1 cellular context compared by ENCODE assay signal in genomic region chr20:17827759-17828559, GRCh38.
TF ChIP-seq lines count a peak whose summit lies in the region.

No MANE protein-coding gene starts in this region.

TF ChIP-seq in HepG2, 621 proteins besides CTCF, POLR2A, EP300 and RAD21 (continued from another document and continues in another):
- TF ChIP-seq ZSCAN5A (CRISPR knock-in tag; IDR thresholded peaks at IDR 0.05; ENCODE audit: borderline replicate concordance) (no peak), DNMT1 (CRISPR knock-in tag; IDR thresholded peaks at IDR 0.05) (no peak), REL (CRISPR knock-in tag; conservative IDR thresholded peaks at IDR 0.05) (no peak), ZNF543 (CRISPR knock-in tag; IDR thresholded peaks at IDR 0.05) (no peak), NFKBIZ (CRISPR knock-in tag; IDR thresholded peaks at IDR 0.05) (no peak), MTA3 (CRISPR knock-in tag; IDR thresholded peaks at IDR 0.05) (no peak), NCOR1 (IDR thresholded peaks at IDR 0.05; ENCODE audit: borderline replicate concordance, low read length) (peak; percentile 77; the same call in 1 of the 2 replicates), HMG20A (CRISPR knock-in tag; IDR thresholded peaks at IDR 0.05; ENCODE audit: borderline replicate concordance) (peak; percentile 54; the same call in 1 of the 2 replicates), NRL (CRISPR knock-in tag; IDR thresholded peaks at IDR 0.05; ENCODE audit: borderline replicate concordance) (no peak), TBL1XR1 (IDR thresholded peaks at IDR 0.05; ENCODE audit: borderline replicate concordance, low read length, partially characterized antibody) (peak; percentile 73), KDM2A (CRISPR knock-in tag; IDR thresholded peaks at IDR 0.05; ENCODE audit: borderline replicate concordance, low read depth) (peak; percentile 68), RBFOX2 (IDR thresholded peaks at IDR 0.05; ENCODE audit: low read depth, low read length) (no peak), TOPORS (CRISPR knock-in tag; IDR thresholded peaks at IDR 0.05) (no peak), ZNF770 (CRISPR knock-in tag; IDR thresholded peaks at IDR 0.05) (no peak), LCORL (IDR thresholded peaks at IDR 0.05) (peak; percentile 56; the same call in 1 of the 2 replicates), LCORL (CRISPR knock-in tag; IDR thresholded peaks at IDR 0.05) (peak; percentile 89), ELF3 (CRISPR knock-in tag; IDR thresholded peaks at IDR 0.05) (peak; percentile 36; the same call in 1 of the 2 replicates), NFATC3 (CRISPR knock-in tag; IDR thresholded peaks at IDR 0.05) (no peak), ZNF570 (CRISPR knock-in tag; IDR thresholded peaks at IDR 0.05; ENCODE audit: borderline replicate concordance) (no peak), RARG (CRISPR knock-in tag; IDR thresholded peaks at IDR 0.05; ENCODE audit: low read depth) (no peak), PAF1 (CRISPR knock-in tag; IDR thresholded peaks at IDR 0.05) (no peak), ZNF574 (CRISPR knock-in tag; IDR thresholded peaks at IDR 0.05) (peak; percentile 55; the same call in 1 of the 2 replicates), ZNF296 (CRISPR knock-in tag; conservative IDR thresholded peaks at IDR 0.05) (peak; percentile 51; the same call in 1 of the 2 replicates), ZNF713 (CRISPR knock-in tag; IDR thresholded peaks at IDR 0.05) (no peak), DR1 (CRISPR knock-in tag; IDR thresholded peaks at IDR 0.05) (no peak), ATF3 (CRISPR knock-in tag; IDR thresholded peaks at IDR 0.05) (no peak), SALL1 (CRISPR knock-in tag; IDR thresholded peaks at IDR 0.05) (peak; percentile 63; the same call in 1 of the 2 replicates), ZBTB7A (CRISPR knock-in tag; IDR thresholded peaks at IDR 0.05) (no peak), PHB2 (IDR thresholded peaks at IDR 0.05; ENCODE audit: partially characterized antibody) (no peak), ZNF282 (IDR thresholded peaks at IDR 0.05; ENCODE audit: partially characterized antibody) (no peak), PAX8 (CRISPR knock-in tag; IDR thresholded peaks at IDR 0.05; ENCODE audit: borderline replicate concordance) (no peak), KLF9 (CRISPR knock-in tag; IDR thresholded peaks at IDR 0.05; ENCODE audit: low read depth) (no peak), ARNT2 (CRISPR knock-in tag; IDR thresholded peaks at IDR 0.05; ENCODE audit: low read depth) (no peak), ARID4A (CRISPR knock-in tag; IDR thresholded peaks at IDR 0.05; ENCODE audit: borderline replicate concordance) (peak; percentile 35; the same call in 1 of the 2 replicates), ZNF772 (CRISPR knock-in tag; IDR thresholded peaks at IDR 0.05) (no peak), ZNF180 (CRISPR knock-in tag; IDR thresholded peaks at IDR 0.05; ENCODE audit: borderline replicate concordance, low read depth) (peak; percentile 73; the same call in 1 of the 2 replicates), MAFG (CRISPR knock-in tag; IDR thresholded peaks at IDR 0.05) (no peak), THAP11 (CRISPR knock-in tag; IDR thresholded peaks at IDR 0.05) (peak; percentile 42; the same call in 1 of the 2 replicates), SMAD1 (CRISPR knock-in tag; IDR thresholded peaks at IDR 0.05; ENCODE audit: borderline replicate concordance, low read depth) (no peak), KLF15 (CRISPR knock-in tag; IDR thresholded peaks at IDR 0.05; ENCODE audit: borderline replicate concordance) (no peak), KDM5A (IDR thresholded peaks at IDR 0.05; ENCODE audit: borderline replicate concordance, low read length) (no peak)
- TF ChIP-seq, protein P1, sequence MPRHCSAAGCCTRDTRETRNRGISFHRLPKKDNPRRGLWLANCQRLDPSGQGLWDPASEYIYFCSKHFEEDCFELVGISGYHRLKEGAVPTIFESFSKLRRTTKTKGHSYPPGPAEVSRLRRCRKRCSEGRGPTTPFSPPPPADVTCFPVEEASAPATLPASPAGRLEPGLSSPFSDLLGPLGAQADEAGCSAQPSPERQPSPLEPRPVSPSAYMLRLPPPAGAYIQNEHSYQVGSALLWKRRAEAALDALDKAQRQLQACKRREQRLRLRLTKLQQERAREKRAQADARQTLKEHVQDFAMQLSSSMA (CRISPR knock-in tag; IDR thresholded peaks at IDR 0.05): no peak
- TF ChIP-seq, protein P2, sequence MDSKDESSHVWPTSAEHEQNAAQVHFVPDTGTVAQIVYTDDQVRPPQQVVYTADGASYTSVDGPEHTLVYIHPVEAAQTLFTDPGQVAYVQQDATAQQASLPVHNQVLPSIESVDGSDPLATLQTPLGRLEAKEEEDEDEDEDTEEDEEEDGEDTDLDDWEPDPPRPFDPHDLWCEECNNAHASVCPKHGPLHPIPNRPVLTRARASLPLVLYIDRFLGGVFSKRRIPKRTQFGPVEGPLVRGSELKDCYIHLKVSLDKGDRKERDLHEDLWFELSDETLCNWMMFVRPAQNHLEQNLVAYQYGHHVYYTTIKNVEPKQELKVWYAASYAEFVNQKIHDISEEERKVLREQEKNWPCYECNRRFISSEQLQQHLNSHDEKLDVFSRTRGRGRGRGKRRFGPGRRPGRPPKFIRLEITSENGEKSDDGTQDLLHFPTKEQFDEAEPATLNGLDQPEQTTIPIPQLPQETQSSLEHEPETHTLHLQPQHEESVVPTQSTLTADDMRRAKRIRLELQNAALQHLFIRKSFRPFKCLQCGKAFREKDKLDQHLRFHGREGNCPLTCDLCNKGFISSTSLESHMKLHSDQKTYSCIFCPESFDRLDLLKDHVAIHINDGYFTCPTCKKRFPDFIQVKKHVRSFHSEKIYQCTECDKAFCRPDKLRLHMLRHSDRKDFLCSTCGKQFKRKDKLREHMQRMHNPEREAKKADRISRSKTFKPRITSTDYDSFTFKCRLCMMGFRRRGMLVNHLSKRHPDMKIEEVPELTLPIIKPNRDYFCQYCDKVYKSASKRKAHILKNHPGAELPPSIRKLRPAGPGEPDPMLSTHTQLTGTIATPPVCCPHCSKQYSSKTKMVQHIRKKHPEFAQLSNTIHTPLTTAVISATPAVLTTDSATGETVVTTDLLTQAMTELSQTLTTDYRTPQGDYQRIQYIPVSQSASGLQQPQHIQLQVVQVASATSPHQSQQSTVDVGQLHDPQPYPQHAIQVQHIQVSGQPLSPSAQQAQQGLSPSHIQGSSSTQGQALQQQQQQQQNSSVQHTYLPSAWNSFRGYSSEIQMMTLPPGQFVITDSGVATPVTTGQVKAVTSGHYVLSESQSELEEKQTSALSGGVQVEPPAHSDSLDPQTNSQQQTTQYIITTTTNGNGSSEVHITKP (CRISPR knock-in tag; IDR thresholded peaks at IDR 0.05; ENCODE audit: low read depth): no peak
- TF ChIP-seq, protein P3, sequence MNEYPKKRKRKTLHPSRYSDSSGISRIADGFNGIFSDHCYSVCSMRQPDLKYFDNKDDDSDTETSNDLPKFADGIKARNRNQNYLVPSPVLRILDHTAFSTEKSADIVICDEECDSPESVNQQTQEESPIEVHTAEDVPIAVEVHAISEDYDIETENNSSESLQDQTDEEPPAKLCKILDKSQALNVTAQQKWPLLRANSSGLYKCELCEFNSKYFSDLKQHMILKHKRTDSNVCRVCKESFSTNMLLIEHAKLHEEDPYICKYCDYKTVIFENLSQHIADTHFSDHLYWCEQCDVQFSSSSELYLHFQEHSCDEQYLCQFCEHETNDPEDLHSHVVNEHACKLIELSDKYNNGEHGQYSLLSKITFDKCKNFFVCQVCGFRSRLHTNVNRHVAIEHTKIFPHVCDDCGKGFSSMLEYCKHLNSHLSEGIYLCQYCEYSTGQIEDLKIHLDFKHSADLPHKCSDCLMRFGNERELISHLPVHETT (CRISPR knock-in tag; conservative IDR thresholded peaks at IDR 0.05): no peak
- TF ChIP-seq, protein P4, sequence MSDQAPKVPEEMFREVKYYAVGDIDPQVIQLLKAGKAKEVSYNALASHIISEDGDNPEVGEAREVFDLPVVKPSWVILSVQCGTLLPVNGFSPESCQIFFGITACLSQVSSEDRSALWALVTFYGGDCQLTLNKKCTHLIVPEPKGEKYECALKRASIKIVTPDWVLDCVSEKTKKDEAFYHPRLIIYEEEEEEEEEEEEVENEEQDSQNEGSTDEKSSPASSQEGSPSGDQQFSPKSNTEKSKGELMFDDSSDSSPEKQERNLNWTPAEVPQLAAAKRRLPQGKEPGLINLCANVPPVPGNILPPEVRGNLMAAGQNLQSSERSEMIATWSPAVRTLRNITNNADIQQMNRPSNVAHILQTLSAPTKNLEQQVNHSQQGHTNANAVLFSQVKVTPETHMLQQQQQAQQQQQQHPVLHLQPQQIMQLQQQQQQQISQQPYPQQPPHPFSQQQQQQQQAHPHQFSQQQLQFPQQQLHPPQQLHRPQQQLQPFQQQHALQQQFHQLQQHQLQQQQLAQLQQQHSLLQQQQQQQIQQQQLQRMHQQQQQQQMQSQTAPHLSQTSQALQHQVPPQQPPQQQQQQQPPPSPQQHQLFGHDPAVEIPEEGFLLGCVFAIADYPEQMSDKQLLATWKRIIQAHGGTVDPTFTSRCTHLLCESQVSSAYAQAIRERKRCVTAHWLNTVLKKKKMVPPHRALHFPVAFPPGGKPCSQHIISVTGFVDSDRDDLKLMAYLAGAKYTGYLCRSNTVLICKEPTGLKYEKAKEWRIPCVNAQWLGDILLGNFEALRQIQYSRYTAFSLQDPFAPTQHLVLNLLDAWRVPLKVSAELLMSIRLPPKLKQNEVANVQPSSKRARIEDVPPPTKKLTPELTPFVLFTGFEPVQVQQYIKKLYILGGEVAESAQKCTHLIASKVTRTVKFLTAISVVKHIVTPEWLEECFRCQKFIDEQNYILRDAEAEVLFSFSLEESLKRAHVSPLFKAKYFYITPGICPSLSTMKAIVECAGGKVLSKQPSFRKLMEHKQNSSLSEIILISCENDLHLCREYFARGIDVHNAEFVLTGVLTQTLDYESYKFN (CRISPR knock-in tag; conservative IDR thresholded peaks at IDR 0.05): peak; percentile 57
